35 cellular contexts compared by ENCODE assay signal in genomic region chr7:36416251-36416650, GRCh38. TPM values are rescaled to one million over a fixed set of nuclear protein-coding genes. Genes with fewer than 3 reads are reported as not detected.
DNase-seq lines count a peak whose midpoint lies in the region; ATAC-seq and TF ChIP-seq lines count a peak whose summit lies in the region.
"Had no signal": no experiment of that assay in that cellular context is flagged by ENCODE, and none has a peak within 500 bp of the region (broad histone marks: within the 10 kb centered on the region; RNA-seq: fewer than 3 reads in every experiment).

No MANE protein-coding gene starts in this region.

- H3K9me1 ChIP-seq in IMR-90 (ENCODE audit: insufficient read depth, low read length) = peaks cover 11% of the 10 kb centered on the region

- no peak overlapping the region for H3K56ac ChIP-seq in IMR-90 (ENCODE audit: extremely low read depth, insufficient read depth, low read length)

- no peak overlapping the region for H3K18ac ChIP-seq in IMR-90 (ENCODE audit: low read depth, low read length)

- H3K27ac ChIP-seq in IMR-90 (ENCODE audit: insufficient read depth, low read length) (no peak overlapping the region), osteoblast (ENCODE audit: low read depth, low read length) (no peak overlapping the region)
- H3K27ac ChIP-seq: 22Rv1; A549; BLaER1; BLaER1 treated with 17β-estradiol and CSF1 and Interleukin-3, amounts not matched to agents 10 nM and 100 nM; C4-2B had no signal

- TF ChIP-seq POLR2A in IMR-90 (IDR thresholded peaks at IDR 0.05; ENCODE audit: low read depth, low read length) = no peak

- H3K9me3 ChIP-seq in HAP-1 (no peaks in the 10 kb centered on the region), IMR-90 (ENCODE audit: control insufficient read depth, insufficient read depth, low read length) (no peaks in the 10 kb centered on the region), osteoblast (ENCODE audit: low read depth, low read length) (no peaks in the 10 kb centered on the region), T-helper 17 cell (ENCODE audit: control insufficient read depth, low read length, poor library complexity, severe bottlenecking) (no peaks in the 10 kb centered on the region)
- H3K9me3 ChIP-seq: A549; BE2C; BLaER1; BLaER1 treated with 17β-estradiol and CSF1 and Interleukin-3, amounts not matched to agents 10 nM and 100 nM; Caco-2 had no signal

- POLR2A ChIA-PET in IMR-90 (lab: Charles Lee; ENCODE audit: unreplicated experiment) = no interaction called here

- H3K4ac ChIP-seq in IMR-90 (ENCODE audit: low read depth, low read length) = no peak overlapping the region

- H3K79me2 ChIP-seq in osteoblast (ENCODE audit: insufficient read depth, low read length) = peaks cover 28% of the 10 kb centered on the region

- no TSS peak for BruUV-seq in IMR-90 (replicated peaks; lab: Mats Ljungman, UMichigan)

- H3K79me1 ChIP-seq in IMR-90 (ENCODE audit: low read depth in 1 of 2, low read length in 2 of 2) = peaks cover 37 to 66% of the 10 kb centered on the region in 2 experiments

- no peaks in the 10 kb centered on the region for H4K20me1 ChIP-seq in IMR-90 (ENCODE audit: insufficient read depth, low read length)
- H4K20me1 ChIP-seq in osteoblast (ENCODE audit: insufficient read depth, low read length) = no peaks in the 10 kb centered on the region
- H4K20me1 ChIP-seq: BLaER1 had no signal

- H3K27me3 ChIP-seq in HAP-1 (ENCODE audit: low read depth) = no peaks in the 10 kb centered on the region
- no peaks in the 10 kb centered on the region for H3K27me3 ChIP-seq in IMR-90 (ENCODE audit: control insufficient read depth, insufficient read depth, low read length)
- no peaks in the 10 kb centered on the region for H3K27me3 ChIP-seq in osteoblast (ENCODE audit: insufficient read depth, low read length)
- H3K27me3 ChIP-seq: BE2C; BLaER1; BLaER1 treated with 17β-estradiol and CSF1 and Interleukin-3, amounts not matched to agents 10 nM and 100 nM had no signal

- H3K4me3 Mint-ChIP-seq in activated naive CD4-positive, alpha-beta T cell treated with anti-CD3 and anti-CD28 coated beads, Interleukin-2, amount 10 ng/mL, durations not matched to agents 7 days and 5 days = no peak overlapping the region
- H3K4me3 Mint-ChIP-seq in nephron progenitor cell (no peak overlapping the region), T-helper 17 cell (no peak overlapping the region)
- H3K4me3 Mint-ChIP-seq: B cell; CD14-positive monocyte; CD4-positive, alpha-beta memory T cell; CD4-positive, alpha-beta T cell; CD4-positive, CD25-positive, alpha-beta regulatory T cell; CD8-positive, alpha-beta T cell had no signal

- peak overlapping the region; percentile 47 for H3K27ac Mint-ChIP-seq in activated naive CD4-positive, alpha-beta T cell treated with anti-CD3 and anti-CD28 coated beads, Interleukin-2, amount 10 ng/mL, durations not matched to agents 7 days and 5 days
- H3K27ac Mint-ChIP-seq in nephron progenitor cell (no peak overlapping the region), T-helper 17 cell (no peak overlapping the region)
- H3K27ac Mint-ChIP-seq: B cell; CD4-positive, alpha-beta memory T cell; CD4-positive, alpha-beta T cell; CD8-positive, alpha-beta memory T cell; CD8-positive, alpha-beta T cell had no signal

- no peak for TF ChIP-seq CTCF in IMR-90 (conservative IDR thresholded peaks at IDR 0.05; ENCODE audit: low read depth, low read length)
- TF ChIP-seq CTCF in osteoblast (IDR thresholded peaks at IDR 0.05; ENCODE audit: extremely low read depth, low read depth, low read length) = no peak
- TF ChIP-seq CTCF in nephron progenitor cell (IDR thresholded peaks at IDR 0.05) = no peak

- CTCF ChIA-PET in activated naive CD4-positive, alpha-beta T cell treated with anti-CD3 and anti-CD28 coated beads, Interleukin-2, amount 10 ng/mL, durations not matched to agents 7 days and 5 days (lab: Charles Lee) = no interaction called here
- CTCF ChIA-PET in IMR-90 (lab: Yijun Ruan, JAX) = no interaction called here

- no peak overlapping the region for H4K8ac ChIP-seq in IMR-90 (ENCODE audit: low read depth in 2 of 2, low read length in 2 of 2)

- H3K4me1 Mint-ChIP-seq in activated naive CD4-positive, alpha-beta T cell treated with anti-CD3 and anti-CD28 coated beads, Interleukin-2, amount 10 ng/mL, durations not matched to agents 7 days and 5 days = no peaks in the 10 kb centered on the region
- no peaks in the 10 kb centered on the region for H3K4me1 Mint-ChIP-seq in nephron progenitor cell
- peaks cover 3% of the 10 kb centered on the region for H3K4me1 Mint-ChIP-seq in T-helper 17 cell
- H3K4me1 Mint-ChIP-seq: B cell; CD14-positive monocyte; CD4-positive, alpha-beta memory T cell had no signal

- dilution Hi-C loops in IMR-90 (cut with HindIII; ENCODE audit: low sequenced_read_pairs, unreplicated experiment) = no loop called here

- no peak for ATAC-seq in IMR-90 (ENCODE audit: low read depth)
- no peak for ATAC-seq in T-helper 17 cell
- ATAC-seq: A549; CD8-positive, alpha-beta T cell had no signal

- peak overlapping the region; percentile 7; the same call in 1 of the 2 replicates for H4K5ac ChIP-seq in IMR-90 (ENCODE audit: low read depth, low read length)

- no peak overlapping the region for H2BK15ac ChIP-seq in IMR-90 (ENCODE audit: low read depth, low read length)

- H3K9ac ChIP-seq in IMR-90 (ENCODE audit: low read depth, low read length) = no peak overlapping the region
- H3K9ac ChIP-seq: BLaER1; BLaER1 treated with 17β-estradiol and CSF1 and Interleukin-3, amounts not matched to agents 10 nM and 100 nM had no signal

- intact Hi-C loops in IMR-90 (cut with micrococcal nuclease) = no loop called here

- no peak overlapping the region for H2BK5ac ChIP-seq in IMR-90 (ENCODE audit: low read depth, low read length, poor library complexity, severe bottlenecking)

- no peak overlapping the region for H2BK20ac ChIP-seq in IMR-90 (ENCODE audit: low read depth, low read length)

- H3K36me3 Mint-ChIP-seq in activated naive CD4-positive, alpha-beta T cell treated with anti-CD3 and anti-CD28 coated beads, Interleukin-2, amount 10 ng/mL, durations not matched to agents 7 days and 5 days = peaks cover 41% of the 10 kb centered on the region
- H3K36me3 Mint-ChIP-seq in nephron progenitor cell (ENCODE audit: low read depth) = peaks cover 40% of the 10 kb centered on the region
- H3K36me3 Mint-ChIP-seq in T-helper 17 cell (ENCODE audit: low read depth) = no peaks in the 10 kb centered on the region
- H3K36me3 Mint-ChIP-seq: CD4-positive, alpha-beta memory T cell; CD4-positive, CD25-positive, alpha-beta regulatory T cell; CD8-positive, alpha-beta T cell had no signal

- H3K4me2 ChIP-seq in IMR-90 (ENCODE audit: low read depth, low read length) (no peak overlapping the region), osteoblast (ENCODE audit: insufficient read depth, low read length) (no peak overlapping the region)
- H3K4me2 ChIP-seq: A549; BLaER1; BLaER1 treated with 17β-estradiol and CSF1 and Interleukin-3, amounts not matched to agents 10 nM and 100 nM had no signal

- in situ Hi-C loops in HAP-1 (cut with MboI; ENCODE audit: low sequenced_read_pairs) = no loop called here
- in situ Hi-C loops in IMR-90 (cut with MboI; ENCODE audit: low sequenced_read_pairs) = no loop called here

- no peak overlapping the region for H2AK5ac ChIP-seq in IMR-90 (ENCODE audit: low read depth, low read length)

- H3K9me3 Mint-ChIP-seq in activated naive CD4-positive, alpha-beta T cell treated with anti-CD3 and anti-CD28 coated beads, Interleukin-2, amount 10 ng/mL, durations not matched to agents 7 days and 5 days = no peaks in the 10 kb centered on the region
- H3K9me3 Mint-ChIP-seq in nephron progenitor cell = no peaks in the 10 kb centered on the region
- H3K9me3 Mint-ChIP-seq: CD14-positive monocyte; CD4-positive, alpha-beta memory T cell; CD4-positive, alpha-beta T cell; CD4-positive, CD25-positive, alpha-beta regulatory T cell; CD8-positive, alpha-beta memory T cell; CD8-positive, alpha-beta T cell had no signal

- no peak overlapping the region for H2BK120ac ChIP-seq in IMR-90 (ENCODE audit: low read depth, low read length)

- no peak for DNase-seq in activated naive CD4-positive, alpha-beta T cell treated with anti-CD3 and anti-CD28 coated beads, Interleukin-2, amount 10 ng/mL, durations not matched to agents 7 days and 5 days
- no peak for DNase-seq in activated naive CD4-positive, alpha-beta T cell treated with Interleukin-2 at 50 U/mL for 16 hours
- DNase-seq in HAP-1 (ENCODE audit: low spot score in 2 of 2) (peak; percentile 79 to 96), IMR-90 (no peak), osteoblast (ENCODE audit: insufficient read length, low spot score, missing footprints) (no peak), glomerular visceral epithelial cell (ENCODE audit: extremely low spot score) (no peak), nephron progenitor cell (no peak), T-helper 17 cell (no peak)
- DNase-seq: 8988T; ACHN; AML-193; BE2C; C1 segment of cervical spinal cord; Caco-2; Calu3; CD4-positive, alpha-beta memory T cell; CD4-positive, alpha-beta T cell; CD4-positive, CD25-positive, alpha-beta regulatory T cell; CD8-positive, alpha-beta memory T cell; CD8-positive, alpha-beta T cell; COR-L47; DMS 273 treated with DMSO at 0.1 percent for 48 hours; DMS153; DMS53; DMS79; DMS79 treated with DMSO at 0.1 percent for 48 hours; DND-41; EL had no signal

- no peak overlapping the region for H2AK9ac ChIP-seq in IMR-90 (replicated peaks; ENCODE audit: low read depth, low read length, poor library complexity)

- no peak overlapping the region for H4K91ac ChIP-seq in IMR-90 (ENCODE audit: insufficient read depth, low read depth, low read length)

- peaks cover 78% of the 10 kb centered on the region for H3K36me3 ChIP-seq in HAP-1 (replicated peaks)
- peaks cover 9% of the 10 kb centered on the region for H3K36me3 ChIP-seq in IMR-90 (ENCODE audit: control insufficient read depth, insufficient read depth, low read length)
- peaks cover 40% of the 10 kb centered on the region for H3K36me3 ChIP-seq in osteoblast (ENCODE audit: insufficient read depth, low read length)

- TF ChIP-seq RAD21 in IMR-90 (IDR thresholded peaks at IDR 0.05; ENCODE audit: low read length) = no peak

- no CpG with 5 or more reads among the region's 3 CpGs for WGBS in IMR-90 (ENCODE audit: extremely low coverage in 2 of 2, insufficient read length in 1 of 2), 2 experiments

- no peak overlapping the region for H2AFZ ChIP-seq in IMR-90 (replicated peaks; ENCODE audit: low read length, poor library complexity)
- peak overlapping the region; percentile 50 for H2AFZ ChIP-seq in osteoblast (ENCODE audit: low read length)

- H3K4me3 ChIP-seq in HAP-1 (no peak overlapping the region), IMR-90 (ENCODE audit: insufficient read depth, low read depth, low read length) (no peak overlapping the region), osteoblast (ENCODE audit: insufficient read depth, low read length) (no peak overlapping the region)
- H3K4me3 ChIP-seq: A549; BLaER1; BLaER1 treated with 17β-estradiol and CSF1 and Interleukin-3, amounts not matched to agents 10 nM and 100 nM had no signal

- H3K4me1 ChIP-seq in HAP-1 = peaks cover 15% of the 10 kb centered on the region
- H3K4me1 ChIP-seq in IMR-90 (ENCODE audit: control insufficient read depth, insufficient read depth, low read length) = no peaks in the 10 kb centered on the region
- H3K4me1 ChIP-seq in osteoblast (ENCODE audit: insufficient read depth, low read length) = no peaks in the 10 kb centered on the region
- H3K4me1 ChIP-seq: A549; BE2C; BLaER1; BLaER1 treated with 17β-estradiol and CSF1 and Interleukin-3, amounts not matched to agents 10 nM and 100 nM had no signal

- no peak overlapping the region for H3K23ac ChIP-seq in IMR-90 (ENCODE audit: low read depth, low read length)

- H3K27me3 Mint-ChIP-seq in activated naive CD4-positive, alpha-beta T cell treated with anti-CD3 and anti-CD28 coated beads, Interleukin-2, amount 10 ng/mL, durations not matched to agents 7 days and 5 days = no peaks in the 10 kb centered on the region
- H3K27me3 Mint-ChIP-seq in nephron progenitor cell (ENCODE audit: low read depth, poor library complexity) (no peaks in the 10 kb centered on the region), T-helper 17 cell (no peaks in the 10 kb centered on the region)
- H3K27me3 Mint-ChIP-seq: B cell; CD4-positive, alpha-beta memory T cell; CD4-positive, alpha-beta T cell; CD4-positive, CD25-positive, alpha-beta regulatory T cell; CD8-positive, alpha-beta memory T cell had no signal

- no peak overlapping the region for H3K14ac ChIP-seq in IMR-90 (replicated peaks; ENCODE audit: low read depth, low read length)

RNA-seq across cellular contexts. Expression of gene ANLN, which starts 26.6 kb away (rescaled TPM):
- 209 and 276 TPM in 2 replicates for total RNA-seq in IMR-90 (2012; rRNA removed)
- 50.9 and 60.5 TPM in 2 replicates for polyA plus RNA-seq in IMR-90 (2012; rRNA removed)
- 4.1 and 7.7 TPM in 2 replicates for polyA plus RNA-seq in IMR-90 (2012; cell fraction: cytosol; rRNA removed)
- 16.9 and 102 TPM in 2 replicates for polyA plus RNA-seq in IMR-90 (2012; cell fraction: nucleus; rRNA removed; ENCODE audit: low replicate concordance)
- 12.7 and 16.8 TPM in 2 replicates for total RNA-seq in osteoblast
- under 1 TPM; 0.39 to 0.52 TPM for total RNA-seq in T-helper 17 cell
- polyA plus RNA-seq: CD4-positive, alpha-beta memory T cell had no signal

Comparison
In these comparisons a context has a peak if more than half of its experiments do, and no peak if none do; other contexts are left out.
1. DNase-seq: peak in HAP-1 (2 of 2); none in activated naive CD4-positive, alpha-beta T cell treated with anti-CD3 and anti-CD28 coated beads, Interleukin-2, amount 10 ng/mL, durations not matched to agents 7 days and 5 days (single experiment), activated naive CD4-positive, alpha-beta T cell treated with Interleukin-2 at 50 U/mL for 16 hours (single experiment), IMR-90 (single experiment), osteoblast (single experiment), glomerular visceral epithelial cell (single experiment), nephron progenitor cell (single experiment) and T-helper 17 cell (0 of 3).
2. RNA of gene ANLN, which starts 26.6 kb away (total RNA-seq): 209 to 276 TPM in IMR-90; 12.7 to 16.8 TPM in osteoblast and 0.39 to 0.52 TPM in T-helper 17 cell; every median in the first group is over 10 times any median in the second.